In the genomic region with DNA sequence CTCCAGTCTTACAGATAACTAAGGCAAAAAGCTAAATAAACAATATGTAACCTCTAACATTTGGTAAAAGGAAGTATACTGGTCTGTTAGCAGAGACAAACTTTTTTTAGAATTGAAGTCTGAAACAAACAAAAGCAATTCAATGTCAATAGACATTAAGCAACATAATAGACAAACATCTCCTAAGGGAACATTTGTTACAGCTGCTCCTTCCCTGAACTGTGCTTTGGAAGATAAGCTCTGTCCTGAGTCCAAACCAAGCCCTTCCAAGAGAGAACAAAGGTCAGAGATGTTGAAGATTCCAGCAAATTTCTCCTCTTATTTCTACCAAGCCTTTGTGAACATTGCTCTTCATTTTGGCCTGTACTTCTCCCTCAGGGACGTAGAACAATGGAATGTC, we compare ENCODE assay signal across 15 cellular contexts. TPM values are rescaled to one million over a fixed set of nuclear protein-coding genes. Genes with fewer than 3 reads are reported as not detected.
A peak's percentile ranks its signal among the peaks of the same experiment; 100 is the strongest.
DNase-seq lines count a peak whose midpoint lies in the region; ATAC-seq, FAIRE-seq and TF ChIP-seq lines count a peak whose summit lies in the region.
"Had no signal": no experiment of that assay in that cellular context is flagged by ENCODE, and none has a peak within 500 bp of the region (broad histone marks: within the 10 kb centered on the region; RNA-seq: fewer than 3 reads in every experiment).

No MANE protein-coding gene starts in this region.

- no peaks in the 10 kb centered on the region for H4K20me1 ChIP-seq in H1 (replicated peaks in 1 of 2; ENCODE audit: control insufficient read depth in 1 of 2, insufficient read depth in 2 of 2, low read length in 2 of 2)

- no peak overlapping the region for H3K18ac ChIP-seq in H1 (ENCODE audit: extremely low read depth, low read length)

- DNase-seq in H1 (ENCODE audit: low read depth in 1 of 2, low spot score in 2 of 2), result no peak
- peak; percentile 30 for DNase-seq in prostate gland (ENCODE audit: low spot score)
- DNase-seq in middle frontal gyrus (ENCODE audit: extremely low spot score, low spot score), result no peak
- DNase-seq: activated CD8-positive, alpha-beta memory T cell treated with anti-CD3 and anti-CD28 coated beads, Interleukin-2, amount 50 U/mL, for 48 hours; activated naive CD4-positive, alpha-beta T cell; effector memory CD8-positive, alpha-beta T cell; NCI-H226; SHP77; substantia nigra had no signal

- no peak overlapping the region for H2BK15ac ChIP-seq in H1 (ENCODE audit: low read length)

- TF ChIP-seq POLR2A in H1 (IDR thresholded peaks at IDR 0.05; ENCODE audit: control extremely low read depth in 1 of 2, low read depth in 2 of 2, low read length in 2 of 2) (no peak), prostate gland (IDR thresholded peaks at IDR 0.05) (no peak)

- CTCF ChIA-PET in H1 (lab: Charles Lee; ENCODE audit: partially characterized antibody), result interaction anchor here (0.9 to 3.5 kb wide), 8 partner anchors 13 to 434 kb away, joined by 3 to 17 read pairs (median 4); a partner anchor contains a TSS

- peaks cover 22% of the 10 kb centered on the region for H3K4me1 ChIP-seq in HUES48 (ENCODE audit: control insufficient read depth, insufficient read depth, low read length)
- peaks cover 0 to 14% (median 6%) of the 10 kb centered on the region in 4 experiments; a peak in 3 of 7 replicates for H3K4me1 ChIP-seq in H1 (replicated peaks in 1 of 4; ENCODE audit: control insufficient read depth in 3 of 4, insufficient read depth in 4 of 4, low read length in 3 of 4)
- H3K4me1 ChIP-seq in iPS-18a (ENCODE audit: control insufficient read depth, low read depth, low read length), result peaks cover 6% of the 10 kb centered on the region
- no peaks in the 10 kb centered on the region for H3K4me1 ChIP-seq in prostate gland (replicated peaks)

- peak overlapping the region; percentile 43 to 69; a peak in 2 of 4 replicates for H3K4me2 ChIP-seq in H1 (ENCODE audit: insufficient read depth in 1 of 2, low read depth in 2 of 2, low read length in 2 of 2)

- H3K14ac ChIP-seq in H1 (ENCODE audit: insufficient read length), result no peak overlapping the region

- H2BK120ac ChIP-seq in H1 (replicated peaks; ENCODE audit: low read depth, low read length), result no peak overlapping the region

- H2BK5ac ChIP-seq in H1 (ENCODE audit: low read depth, low read length), result no peak overlapping the region

- H3K23me2 ChIP-seq in H1 (ENCODE audit: low read depth, low read length), result no peaks in the 10 kb centered on the region

- H3K27ac ChIP-seq in HUES48 (ENCODE audit: low read depth, low read length), result peak overlapping the region; percentile 42
- no peak overlapping the region for H3K27ac ChIP-seq in H1 (ENCODE audit: low read depth, low read length)
- no peak overlapping the region for H3K27ac ChIP-seq in iPS-18a (ENCODE audit: low read length)
- peak overlapping the region; percentile 5 to 28 for H3K27ac ChIP-seq in prostate gland

- H3K23ac ChIP-seq in H1 (ENCODE audit: insufficient read length), result no peak overlapping the region

- H2BK20ac ChIP-seq in H1 (ENCODE audit: low read length), result no peak overlapping the region

- no peak for TF ChIP-seq CTCF in H1 (IDR thresholded peaks at IDR 0.05; ENCODE audit: control extremely low read depth in 1 of 3, insufficient read depth in 1 of 3, low read depth in 1 of 3, low read length in 3 of 3)
- TF ChIP-seq CTCF in prostate gland (IDR thresholded peaks at IDR 0.05), result no peak

- H3K4ac ChIP-seq in H1 (replicated peaks; ENCODE audit: insufficient read length, low read depth, low read length), result no peak overlapping the region

- no peak for TF ChIP-seq RAD21 in H1 (IDR thresholded peaks at IDR 0.05 in 1 of 2, conservative IDR thresholded peaks at IDR 0.05 in 1 of 2; ENCODE audit: low read depth in 2 of 2, low read length in 2 of 2)

- H3K79me2 ChIP-seq in H1 (ENCODE audit: control insufficient read depth in 1 of 2, insufficient read depth in 2 of 2, low read length in 2 of 2), result no peaks in the 10 kb centered on the region

- no peak overlapping the region for H3K56ac ChIP-seq in H1 (replicated peaks; ENCODE audit: insufficient read length, low read depth, low read length)

- H4K91ac ChIP-seq in H1 (replicated peaks; ENCODE audit: insufficient read length, low read length), result no peak overlapping the region

- H4K5ac ChIP-seq in H1 (ENCODE audit: insufficient read length, low read depth, low read length), result no peak overlapping the region

- ATAC-seq in GM21526 (IDR thresholded peaks at IDR 0.05; ENCODE audit: low FRiP score, unreplicated experiment) (no peak), HG03095 (IDR thresholded peaks at IDR 0.05; ENCODE audit: unreplicated experiment) (no peak), GM18861 (IDR thresholded peaks at IDR 0.05; ENCODE audit: unreplicated experiment) (no peak)
- ATAC-seq: effector memory CD8-positive, alpha-beta T cell had no signal

- H3K9ac ChIP-seq in HUES48 (ENCODE audit: low read depth, low read length), result no peak overlapping the region
- H3K9ac ChIP-seq in H1 (replicated peaks in 1 of 4; ENCODE audit: extremely low read depth in 1 of 4, low read depth in 3 of 4, low read length in 3 of 4), result no peak overlapping the region
- H3K9ac ChIP-seq in iPS-18a (ENCODE audit: low read length), result no peak overlapping the region

- no peaks in the 10 kb centered on the region for H3K79me1 ChIP-seq in H1 (ENCODE audit: low read depth, low read length)

- H2AK5ac ChIP-seq in H1 (ENCODE audit: low read depth, low read length), result no peak overlapping the region

- intact Hi-C loops in prostate gland (cut with DNase I), result no loop called here

- no peak for TF ChIP-seq EP300 in H1 (IDR thresholded peaks at IDR 0.05; ENCODE audit: borderline replicate concordance in 1 of 2, low read depth in 2 of 2, low read length in 2 of 2)

- WGBS in H1 (ENCODE audit: extremely low coverage in 1 of 2, insufficient coverage in 1 of 2, insufficient read length in 1 of 2, insufficient replicate concordance in 2 of 2, low coverage in 1 of 2, low lambda C conversion rate in 2 of 2, missing lambda C conversion rate in 1 of 2), 2 experiments, result 13% methylated on average over 1 of the region's 1 CpG; no CpG with 5 or more reads in 1 of the 2 experiments
- 25% methylated on average over 1 of the region's 1 CpG for WGBS in prostate gland

- H3K4me3 ChIP-seq in HUES48 (ENCODE audit: low read depth, low read length) (no peak overlapping the region), H1 (ENCODE audit: extremely low read depth in 1 of 4, insufficient read depth in 2 of 4, low read depth in 3 of 4, low read length in 4 of 4) (no peak overlapping the region; a peak in 1 of 8 replicates), iPS-18a (ENCODE audit: low read length) (peak overlapping the region; percentile 18), prostate gland (no peak overlapping the region)

- H3K36me3 ChIP-seq in HUES48 (ENCODE audit: control insufficient read depth, insufficient read depth, low read length) (no peaks in the 10 kb centered on the region), H1 (ENCODE audit: control insufficient read depth in 2 of 4, insufficient read depth in 4 of 4, low read length in 3 of 4) (no peaks in the 10 kb centered on the region), iPS-18a (ENCODE audit: control insufficient read depth, low read depth, low read length) (no peaks in the 10 kb centered on the region), prostate gland (no peaks in the 10 kb centered on the region)

- H2AFZ ChIP-seq in H1 (ENCODE audit: low read length), result no peak overlapping the region

- FAIRE-seq in H1 (lab: Jason Lieb, UNC), result no peak

- no peak overlapping the region for H4K8ac ChIP-seq in H1 (ENCODE audit: extremely low read depth, insufficient read depth, low read length)

- H3K9me3 ChIP-seq in HUES48 (ENCODE audit: control insufficient read depth, insufficient read depth, low read length) (no peaks in the 10 kb centered on the region), H1 (ENCODE audit: insufficient read depth in 2 of 2, low read depth in 1 of 2, low read length in 1 of 2) (no peaks in the 10 kb centered on the region), iPS-18a (ENCODE audit: control insufficient read depth, low read depth, low read length) (no peaks in the 10 kb centered on the region), prostate gland (no peaks in the 10 kb centered on the region)

- no peaks in the 10 kb centered on the region for H3K27me3 ChIP-seq in HUES48 (ENCODE audit: control insufficient read depth, insufficient read depth, low read length)
- no peaks in the 10 kb centered on the region for H3K27me3 ChIP-seq in H1 (replicated peaks in 1 of 4; ENCODE audit: control insufficient read depth in 3 of 4, extremely low read depth in 1 of 4, insufficient read depth in 3 of 4, low read length in 3 of 4)
- H3K27me3 ChIP-seq in iPS-18a (ENCODE audit: control insufficient read depth, insufficient read depth, low read length), result no peaks in the 10 kb centered on the region
- no peaks in the 10 kb centered on the region for H3K27me3 ChIP-seq in prostate gland (replicated peaks; ENCODE audit: insufficient read depth)

- POLR2A ChIA-PET in H1 (lab: Charles Lee; ENCODE audit: partially characterized antibody), result interaction anchor here (0.6 to 0.7 kb wide), 2 partner anchors 11 to 17 kb away, joined by 3 read pairs; no protein-coding TSS in a partner anchor

- no peak overlapping the region for H2BK12ac ChIP-seq in H1 (ENCODE audit: low read depth, low read length)

TF ChIP-seq in H1, 55 proteins besides CTCF, POLR2A, EP300 and RAD21 (continues in another document):
- TF ChIP-seq RBBP5 (IDR thresholded peaks at IDR 0.05; ENCODE audit: borderline replicate concordance, low read depth, low read length), result no peak

RNA-seq across cellular contexts. Expression of a gene that starts 25.3 kb away (rescaled TPM):
- total RNA-seq in H1 (2021; fragmentation: NEBNext Ultra II Directional; extraction: Animal tissue kit (Norgen Biotek cat#: 25700)), result not detected in 2 replicates
- polyA plus RNA-seq in H1 (2011; rRNA removed), result not detected in 2 replicates
- polyA plus RNA-seq in H1 (2011; cell fraction: cytosol; rRNA removed), result not detected
- not detected for polyA plus RNA-seq in H1 (2011; cell fraction: nucleus; rRNA removed)
- polyA plus RNA-seq in H1 (2012, experiment 1 of 2), result not detected in 4 replicates
- polyA plus RNA-seq in H1 (2012, experiment 2 of 2), result not detected
- polyA plus RNA-seq in H1 (2013, experiment 1 of 2), result 0.10 TPM
- 0.04 TPM for polyA plus RNA-seq in H1 (2013, experiment 2 of 2)
- polyA minus RNA-seq in H1 (2011; rRNA and poly(A)+ RNA removed), result 0.15 TPM in 1 of 2 replicates, not detected in the other
- not detected for polyA minus RNA-seq in H1 (2011; cell fraction: cytosol; rRNA and poly(A)+ RNA removed)
- 0.80 TPM for polyA minus RNA-seq in H1 (2011; cell fraction: nucleus; rRNA and poly(A)+ RNA removed)
- 10 to 100 TPM in 1 of 2 donors, 1 to 10 TPM in 1; 6.5 to 10.6 TPM for total RNA-seq in prostate gland
- total RNA-seq: T-helper 2 cell treated with Interferon-gamma antibody and Interleukin-4, amounts not matched to agents 100 ng/mL and 5 ng/mL, for 36 hours had no signal

RNA-seq across cellular contexts. Expression of a gene that starts 37.9 kb away (rescaled TPM):
- total RNA-seq in H1 (2021; fragmentation: NEBNext Ultra II Directional; extraction: Animal tissue kit (Norgen Biotek cat#: 25700)), result 0.36 TPM in 1 of 2 replicates, not detected in the other
- 0.03 and 0.11 TPM in 2 replicates for polyA plus RNA-seq in H1 (2011; rRNA removed)
- 0.13 TPM for polyA plus RNA-seq in H1 (2011; cell fraction: cytosol; rRNA removed)
- polyA plus RNA-seq in H1 (2011; cell fraction: nucleus; rRNA removed), result 0.77 TPM
- 0.11 to 0.27 TPM in 2 of 4 replicates, not detected in the others for polyA plus RNA-seq in H1 (2012, experiment 1 of 2)
- polyA plus RNA-seq in H1 (2012, experiment 2 of 2), result not detected
- polyA plus RNA-seq in H1 (2013, experiment 1 of 2), result 0.02 TPM
- polyA plus RNA-seq in H1 (2013, experiment 2 of 2), result 0.04 TPM
- 0.47 TPM in 1 of 2 replicates, not detected in the other for polyA minus RNA-seq in H1 (2011; rRNA and poly(A)+ RNA removed)
- polyA minus RNA-seq in H1 (2011; cell fraction: cytosol; rRNA and poly(A)+ RNA removed), result not detected
- not detected for polyA minus RNA-seq in H1 (2011; cell fraction: nucleus; rRNA and poly(A)+ RNA removed)
- under 1 TPM in 1 of 2 donors, not detected in 1; 0.28 TPM for total RNA-seq in prostate gland
- total RNA-seq: T-helper 2 cell treated with Interferon-gamma antibody and Interleukin-4, amounts not matched to agents 100 ng/mL and 5 ng/mL, for 36 hours had no signal

Comparison
In these comparisons a context has a peak if more than half of its experiments do, and no peak if none do; other contexts are left out.
1. H3K27ac ChIP-seq: peak in HUES48 (single experiment) and prostate gland (2 of 2); none in H1 (single experiment) and iPS-18a (single experiment).